In the genomic region with DNA sequence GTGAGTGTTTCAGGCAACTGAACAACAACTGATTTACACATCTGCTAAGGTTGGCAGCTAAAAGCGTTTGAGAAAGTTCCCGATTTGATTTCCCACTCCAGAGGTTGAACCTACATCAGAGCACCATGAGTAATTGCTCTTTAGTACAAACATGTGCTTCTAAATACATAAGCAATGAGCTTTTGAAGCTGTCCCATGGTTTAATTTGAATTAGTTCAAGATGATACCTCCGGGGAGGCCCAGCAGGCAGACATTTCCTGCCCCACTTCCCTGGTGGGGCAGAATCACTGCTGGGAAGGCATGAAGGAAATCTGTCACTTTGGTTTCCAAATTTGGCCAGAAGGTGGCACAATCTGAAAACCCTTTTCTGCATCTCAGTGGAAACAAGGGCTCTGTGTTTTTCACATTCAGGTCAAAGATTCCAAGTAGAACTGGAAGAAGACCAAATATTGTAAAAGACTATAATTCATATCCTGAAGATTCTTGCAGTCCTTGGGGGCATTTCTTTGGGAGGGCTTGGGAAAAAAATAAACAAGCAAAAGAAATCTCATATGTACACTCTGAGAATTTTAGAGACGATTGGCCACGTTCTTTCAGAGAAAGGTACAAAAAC, we compare ENCODE assay signal across 8 cellular contexts.
DNase-seq lines count a peak whose midpoint lies in the region; ATAC-seq and TF ChIP-seq lines count a peak whose summit lies in the region.

No MANE protein-coding gene starts in this region.

- ATAC-seq in activated CD4-positive, CD25-positive, alpha-beta regulatory T cell treated with anti-CD3 and anti-CD28 coated beads, Interleukin-2, amount 50 U/mL, for 24 hours = no peak

- TF ChIP-seq CTCF in lower leg skin (IDR thresholded peaks at IDR 0.05) = no peak
- peak; percentile 37 to 77 (median 69) for TF ChIP-seq CTCF in thyroid gland (IDR thresholded peaks at IDR 0.05)

- in situ Hi-C loops in KBM-7 (cut with MboI; ENCODE audit: low pct_unique_long_range_greater_than_20kb, low sequenced_read_pairs) = loop anchor here (10.0 to 25.0 kb wide), 3 partner anchors 185 to 457 kb away; partner anchors contain the start of genes ABCA8 and ABCA9

- intact Hi-C loops in lower leg skin (cut with DNase I; ENCODE audit: low total_unique reads) (loop anchor here (5.0 to 10.0 kb wide), 2 partner anchors 197 to 465 kb away; no protein-coding TSS in a partner anchor), thyroid gland (cut with DNase I) (loop anchor here (5.0 kb wide), 2 partner anchors 195 to 460 kb away; no protein-coding TSS in a partner anchor)

- H3K36me3 ChIP-seq in SJCRH30 = no peaks in the 10 kb centered on the region
- H3K36me3 ChIP-seq in duodenal mucosa (ENCODE audit: control insufficient read depth in 1 of 2, insufficient read depth in 2 of 2, low read length in 2 of 2) = no peaks in the 10 kb centered on the region
- H3K36me3 ChIP-seq in thyroid gland = no peaks in the 10 kb centered on the region

- no peaks in the 10 kb centered on the region for H3K9me3 ChIP-seq in SJCRH30 (replicated peaks)
- no peaks in the 10 kb centered on the region for H3K9me3 ChIP-seq in duodenal mucosa (ENCODE audit: control insufficient read depth in 1 of 2, low read length in 2 of 2)
- no peaks in the 10 kb centered on the region for H3K9me3 ChIP-seq in thyroid gland

- WGBS in lower leg skin, 2 donors = 24 to 31% methylated on average over 5 of the region's 5 CpGs
- 36 to 47% methylated on average over 5 of the region's 5 CpGs for WGBS in thyroid gland, 2 donors

- H3K27ac ChIP-seq in SJCRH30 (no peak overlapping the region), duodenal mucosa (ENCODE audit: low read depth, low read length) (no peak overlapping the region), thyroid gland (no peak overlapping the region)

- H3K9ac ChIP-seq in duodenal mucosa (ENCODE audit: low read depth in 1 of 2, low read length in 2 of 2) = no peak overlapping the region

- H3K4me1 ChIP-seq in SJCRH30 = no peaks in the 10 kb centered on the region
- H3K4me1 ChIP-seq in duodenal mucosa (ENCODE audit: control insufficient read depth in 1 of 2, insufficient read depth in 2 of 2, low read length in 2 of 2) = peaks cover 5 to 17% of the 10 kb centered on the region in 2 donors
- H3K4me1 ChIP-seq in thyroid gland = peaks cover 0 to 17% of the 10 kb centered on the region in 2 donors

- H3K27me3 ChIP-seq in SJCRH30 (no peaks in the 10 kb centered on the region), duodenal mucosa (ENCODE audit: control insufficient read depth in 1 of 2, insufficient read depth in 2 of 2, low read length in 2 of 2) (no peaks in the 10 kb centered on the region), thyroid gland (no peaks in the 10 kb centered on the region)

- H3K4me3 ChIP-seq in SJCRH30 = no peak overlapping the region
- H3K4me3 ChIP-seq in duodenal mucosa (ENCODE audit: low read depth in 1 of 2, low read length in 2 of 2) = peak overlapping the region; percentile 42 to 44
- H3K4me3 ChIP-seq in lower leg skin (ENCODE audit: low read depth, poor library complexity, severe bottlenecking) = no peak overlapping the region
- H3K4me3 ChIP-seq in thyroid gland (replicated peaks in 1 of 3) = no peak overlapping the region

- TF ChIP-seq POLR2A in lower leg skin (IDR thresholded peaks at IDR 0.05) (no peak), thyroid gland (IDR thresholded peaks at IDR 0.05) (no peak)

- peak; percentile 23 for DNase-seq in activated gamma-delta T cell treated with Interleukin-2 at 50 U/mL for 16 hours
- DNase-seq in activated gamma-delta T cell (lab: John Stamatoyannopoulos, UW) = no peak
- peak; percentile 88 for DNase-seq in KBM-7
- peak; percentile 38 to 78 for DNase-seq in SJCRH30
- peak; percentile 81 to 91 for DNase-seq in lower leg skin (ENCODE audit: low spot score in 2 of 2)
- peak; percentile 40 to 42 for DNase-seq in thyroid gland

Comparison
In these comparisons a context has a peak if more than half of its experiments do, and no peak if none do; other contexts are left out.
1. H3K4me3 ChIP-seq: peak in duodenal mucosa (2 of 2); none in SJCRH30 (single experiment), lower leg skin (single experiment) and thyroid gland (0 of 3).
2. CTCF ChIP-seq: peak in thyroid gland (6 of 6); none in lower leg skin (0 of 3).